ENCODE assay signal across 8 cellular contexts in genomic region chr16:53502331-53503269, GRCh38. TPM values are rescaled to one million over a fixed set of nuclear protein-coding genes. Genes with fewer than 3 reads are reported as not detected.
DNase-seq lines count a peak whose midpoint lies in the region; ATAC-seq and TF ChIP-seq lines count a peak whose summit lies in the region.

Gene AKTIP, minus strand, starts transcription at chr16:53503209. Its CDS starts 2,950 bp downstream, at chr16:53500259.

- TF ChIP-seq CTCF in AG10803 (conservative IDR thresholded peaks at IDR 0.05; ENCODE audit: low read length) (no peak), astrocyte of the cerebellum (IDR thresholded peaks at IDR 0.05; ENCODE audit: low read depth, low read length, missing control alignments) (no peak)

- no peaks in the 10 kb centered on the region for H3K9me3 ChIP-seq in right cardiac atrium (ENCODE audit: control insufficient read depth, low read length)

- intact Hi-C loops in right cardiac atrium (cut with DNase I): no loop called here

- ATAC-seq in GM18907 (IDR thresholded peaks at IDR 0.05; ENCODE audit: unreplicated experiment) (peak; percentile 29), HG03108 (IDR thresholded peaks at IDR 0.05; ENCODE audit: unreplicated experiment) (peak; percentile 17), right cardiac atrium (peak; percentile 20 to 38)

- DNase-seq in AG10803 (ENCODE audit: low read depth) (peak; percentile 61), RPMI7951 (ENCODE audit: low read depth) (peak; percentile 21), astrocyte of the cerebellum (ENCODE audit: low read depth) (no peak), right cardiac atrium (no peak), pulmonary artery endothelial cell (ENCODE audit: low read depth, low spot score) (no peak), GOT3 (lab: John Stamatoyannopoulos, UW) (no peak)

- H3K4me3 ChIP-seq in AG10803 (ENCODE audit: low read length) (peak within 1 kb of the TSS; percentile 81), astrocyte of the cerebellum (ENCODE audit: low read depth, low read length) (peak within 1 kb of the TSS; percentile 72), right cardiac atrium (ENCODE audit: low read length) (peak within 1 kb of the TSS; percentile 57)

- peak within 1 kb of the TSS; percentile 100 for H3K27ac ChIP-seq in right cardiac atrium (ENCODE audit: low read length)

- H3K27me3 ChIP-seq in right cardiac atrium (ENCODE audit: control insufficient read depth, insufficient read depth): no peaks in the 10 kb centered on the region

- peaks cover 12% of the 10 kb centered on the region for H3K4me1 ChIP-seq in right cardiac atrium (ENCODE audit: control insufficient read depth, insufficient read depth, low read length)

- in situ Hi-C loops in astrocyte of the cerebellum (cut with HindIII; ENCODE audit: low sequenced_read_pairs): no loop called here

- WGBS in right cardiac atrium: under 1% methylated on average over 76 of the region's 76 CpGs

RNA-seq across cellular contexts. Expression of gene AKTIP, which starts in this region (rescaled TPM):
- 24.3 and 24.6 TPM in 2 replicates for total RNA-seq in RPMI7951 (2014; rRNA removed; shearing (Covaris generic))
- total RNA-seq in right cardiac atrium: 10 to 100 TPM; 68.1 to 74.7 (median 70.5) TPM
- 49.5 TPM for polyA plus RNA-seq in right cardiac atrium
- total RNA-seq in pulmonary artery endothelial cell: 23.2 and 35.1 TPM in 2 replicates

Comparison
In these comparisons a context has a peak if more than half of its experiments do, and no peak if none do; other contexts are left out.
1. DNase-seq: peak in AG10803 (single experiment) and RPMI7951 (single experiment); none in astrocyte of the cerebellum (single experiment), right cardiac atrium (0 of 3), pulmonary artery endothelial cell (single experiment) and GOT3 (single experiment).
2. Peak in every context shown above with its lines, with median percentiles within 50 percentile points of each other: H3K4me3 ChIP-seq and ATAC-seq.